In the genomic region with DNA sequence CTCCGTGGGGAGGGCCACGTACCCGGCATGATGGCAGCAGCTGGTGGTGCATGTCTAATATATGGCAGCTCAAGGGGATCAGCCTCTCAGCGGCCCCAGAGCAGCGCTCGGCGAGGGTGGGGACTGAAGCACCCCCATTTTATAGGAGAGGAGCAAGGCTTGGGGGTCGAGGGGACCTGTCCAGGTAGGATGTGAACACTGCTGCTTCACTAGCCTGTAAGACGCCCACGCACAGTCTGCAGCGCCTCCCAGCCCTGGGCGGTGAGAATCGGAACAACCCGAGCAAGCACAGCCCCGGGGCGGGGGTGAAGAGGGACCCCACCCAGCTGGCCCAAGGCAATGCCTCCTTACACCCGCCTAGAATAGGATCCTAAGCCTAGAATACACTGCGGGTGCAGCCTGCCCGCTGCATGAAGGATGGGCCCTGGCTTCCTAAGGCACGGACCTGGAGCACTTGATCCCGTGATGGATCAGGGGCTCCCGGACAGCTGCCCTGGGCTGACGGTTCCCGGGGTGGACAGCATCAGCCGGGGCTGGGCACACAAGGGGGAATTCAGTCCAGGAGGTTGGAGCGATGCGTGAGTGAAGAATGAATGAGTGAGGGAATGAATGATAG, we compare ENCODE assay signal across 13 cellular contexts. TPM values are rescaled to one million over a fixed set of nuclear protein-coding genes. Genes with fewer than 3 reads are reported as not detected.
A peak's percentile ranks its signal among the peaks of the same experiment; 100 is the strongest.
DNase-seq lines count a peak whose midpoint lies in the region; ATAC-seq, FAIRE-seq and TF ChIP-seq lines count a peak whose summit lies in the region.
"Had no signal": no experiment of that assay in that cellular context is flagged by ENCODE, and none has a peak within 500 bp of the region (broad histone marks: within the 10 kb centered on the region; RNA-seq: fewer than 3 reads in every experiment).

No MANE protein-coding gene starts in this region.

- H3K4me1 ChIP-seq in BE2C (peaks cover 49% of the 10 kb centered on the region), right lobe of liver (peaks cover 0 to 32% (median 11%) of the 10 kb centered on the region in 4 donors)

- TF ChIP-seq CTCF in BE2C (IDR thresholded peaks at IDR 0.05; ENCODE audit: low read depth, low read length), result peak; percentile 43
- TF ChIP-seq CTCF in GM20000 (IDR thresholded peaks at IDR 0.05; ENCODE audit: extremely low read depth, missing control alignments), result peak; percentile 21
- peak; percentile 27 to 51 (median 38) for TF ChIP-seq CTCF in right lobe of liver (IDR thresholded peaks at IDR 0.05)

- no peak overlapping the region for H3K27ac ChIP-seq in right lobe of liver
- H3K27ac ChIP-seq: vagina had no signal

- no peaks in the 10 kb centered on the region for H3K9me3 ChIP-seq in BE2C
- no peaks in the 10 kb centered on the region for H3K9me3 ChIP-seq in right lobe of liver
- H3K9me3 ChIP-seq: vagina had no signal

- no peaks in the 10 kb centered on the region for H3K27me3 ChIP-seq in BE2C
- no peaks in the 10 kb centered on the region for H3K27me3 ChIP-seq in right lobe of liver
- H3K27me3 ChIP-seq: vagina had no signal

- peak; percentile 51 for DNase-seq in BE2C
- DNase-seq in GM20000 (ENCODE audit: low spot score), result no peak
- peak; percentile 37 for DNase-seq in cerebellar cortex (ENCODE audit: low spot score)
- DNase-seq in right lobe of liver, result no peak
- no peak for DNase-seq in GM19239 (ENCODE audit: insufficient read length, low spot score)
- DNase-seq in middle frontal gyrus (ENCODE audit: extremely low spot score, low spot score), result no peak
- no peak for DNase-seq in activated CD4-positive, alpha-beta T cell treated with anti-CD3 and anti-CD28 coated beads, Interleukin-2, amount 50 U/mL, for 1 hour
- DNase-seq: activated effector memory CD4-positive, alpha-beta T cell treated with anti-CD3 and anti-CD28 coated beads, Interleukin-2, amount 50 U/mL, for 16 hours had no signal

- 38% methylated on average over 6 of the region's 27 CpGs for WGBS in right lobe of liver (ENCODE audit: insufficient coverage, low coverage, low lambda C conversion rate, missing lambda C conversion rate)

- FAIRE-seq in GM19239 (lab: Jason Lieb, UNC), result no peak
- FAIRE-seq: endothelial cell of umbilical vein had no signal

- H3K36me3 ChIP-seq in BE2C, result no peaks in the 10 kb centered on the region
- no peaks in the 10 kb centered on the region for H3K36me3 ChIP-seq in right lobe of liver
- H3K36me3 ChIP-seq: vagina had no signal

- TF ChIP-seq POLR2A in right lobe of liver (IDR thresholded peaks at IDR 0.05), result no peak

- intact Hi-C loops in right lobe of liver (cut with DNase I), result no loop called here

- H3K4me3 ChIP-seq in BE2C (ENCODE audit: low read depth, low read length) (no peak overlapping the region), right lobe of liver (no peak overlapping the region)
- H3K4me3 ChIP-seq: vagina had no signal

- ATAC-seq in right lobe of liver (peak; percentile 31 to 40 (median 38)), HG02763 (IDR thresholded peaks at IDR 0.05; ENCODE audit: unreplicated experiment) (no peak)

RNA-seq across cellular contexts. Expression of a gene that starts 17.6 kb away (rescaled TPM):
- polyA plus RNA-seq in BE2C (2012; ENCODE audit: insufficient read depth, insufficient read length, low read depth), result 44.5 TPM
- total RNA-seq in right lobe of liver, result under 1 TPM in 5 of 6 experiments, not detected in 1; 0.17 to 0.81 (median 0.65) TPM
- total RNA-seq: mononuclear cell; T-helper 1 cell treated with Interleukin-12 subunit alpha and Interleukin-12 subunit beta and Interleukin-4 antibody, amounts not matched to agents 30 ng/mL and 1 ng/mL, for 36 hours had no signal

Comparison
In these comparisons a context has a peak if more than half of its experiments do, and no peak if none do; other contexts are left out.
1. DNase-seq: peak in BE2C (single experiment) and cerebellar cortex (single experiment); none in GM20000 (single experiment), right lobe of liver (0 of 3), GM19239 (single experiment), middle frontal gyrus (single experiment) and activated CD4-positive, alpha-beta T cell treated with anti-CD3 and anti-CD28 coated beads, Interleukin-2, amount 50 U/mL, for 1 hour (single experiment).
2. Peak in every context shown above with its lines, with median percentiles within 50 percentile points of each other: CTCF ChIP-seq.